In genomic region chr12:6626654-6627283, GRCh38 we compare ENCODE assay signal across 1 cellular context.
TF ChIP-seq lines count a peak whose summit lies in the region.

No MANE protein-coding gene starts in this region.

TF ChIP-seq in K562, 482 proteins besides CTCF, POLR2A, EP300 and RAD21 (continued from another document and continues in another):
- TF ChIP-seq STAT6 (CRISPR knock-in tag; IDR thresholded peaks at IDR 0.05) (no peak), CBFB (CRISPR knock-in tag; IDR thresholded peaks at IDR 0.05) (no peak), HES1 (IDR thresholded peaks at IDR 0.05; ENCODE audit: low read depth) (0 out of 2 replicates have a peak, but pooled peaks have one; percentile 13), FOXA1 (IDR thresholded peaks at IDR 0.05; ENCODE audit: borderline replicate concordance) (no peak), PREB (CRISPR knock-in tag; IDR thresholded peaks at IDR 0.05) (no peak), POLR2G (IDR thresholded peaks at IDR 0.05; ENCODE audit: low read depth, low read length) (no peak), PRPF4 (IDR thresholded peaks at IDR 0.05; ENCODE audit: insufficient read depth, low read depth, low read length, poor library complexity, severe bottlenecking) (no peak), ZNF23 (CRISPR knock-in tag; IDR thresholded peaks at IDR 0.05) (no peak), GTF2B (IDR thresholded peaks at IDR 0.05; ENCODE audit: extremely low read depth, insufficient read length) (no peak), ZBTB40 (IDR thresholded peaks at IDR 0.05) (no peak), ZBTB40 (CRISPR knock-in tag; IDR thresholded peaks at IDR 0.05) (no peak), GTF2E2 (tag; IDR thresholded peaks at IDR 0.05) (no peak), NCOA2 (IDR thresholded peaks at IDR 0.05; ENCODE audit: partially characterized antibody in 2 of 2) (no peak), KHSRP (IDR thresholded peaks at IDR 0.05) (no peak), CLOCK (CRISPR knock-in tag; IDR thresholded peaks at IDR 0.05; ENCODE audit: borderline replicate concordance) (no peak), ETV6 (IDR thresholded peaks at IDR 0.05; ENCODE audit: borderline replicate concordance in 1 of 2, low read depth in 2 of 2, low read length in 1 of 2) (no peak), ETV6 (CRISPR knock-in tag; IDR thresholded peaks at IDR 0.05; ENCODE audit: borderline replicate concordance) (no peak), PRMT5 (CRISPR knock-in tag; IDR thresholded peaks at IDR 0.05) (no peak), YY1 (IDR thresholded peaks at IDR 0.05; ENCODE audit: borderline replicate concordance in 1 of 3, control insufficient read depth in 1 of 3, extremely low read depth in 1 of 3, insufficient read depth in 3 of 3, insufficient read length in 1 of 3, insufficient replicate concordance in 2 of 3, low read depth in 1 of 3, low read length in 2 of 3) (no peak), HSF4 (CRISPR knock-in tag; IDR thresholded peaks at IDR 0.05; ENCODE audit: borderline replicate concordance) (no peak), ZNF609 (CRISPR knock-in tag; IDR thresholded peaks at IDR 0.05; ENCODE audit: borderline replicate concordance) (no peak), ZNF184 (CRISPR knock-in tag; IDR thresholded peaks at IDR 0.05) (no peak), TBL1XR1 (IDR thresholded peaks at IDR 0.05; ENCODE audit: low read length in 2 of 2) (0 out of 4 replicates have a peak, but pooled peaks of 1 of the 2 experiments have one; percentile 10), MCM7 (IDR thresholded peaks at IDR 0.05) (no peak), NR0B1 (IDR thresholded peaks at IDR 0.05; ENCODE audit: partially characterized antibody) (no peak), POU5F1 (IDR thresholded peaks at IDR 0.05; ENCODE audit: borderline replicate concordance, low read depth, low read length, partially characterized antibody) (no peak), NUFIP1 (IDR thresholded peaks at IDR 0.05; ENCODE audit: partially characterized antibody) (no peak), ZNF449 (CRISPR knock-in tag; IDR thresholded peaks at IDR 0.05) (no peak), TCFL5 (CRISPR knock-in tag; conservative IDR thresholded peaks at IDR 0.05) (no peak), MXI1 (IDR thresholded peaks at IDR 0.05; ENCODE audit: low read depth, low read length) (no peak)
